Comparison of ENCODE assay signal across 19 cellular contexts in genomic region chr14:69298131-69299071, GRCh38. TPM values are rescaled to one million over a fixed set of nuclear protein-coding genes. Genes with fewer than 3 reads are reported as not detected.
DNase-seq lines count a peak whose midpoint lies in the region; ATAC-seq, FAIRE-seq and TF ChIP-seq lines count a peak whose summit lies in the region.
"Had no signal": no experiment of that assay in that cellular context is flagged by ENCODE, and none has a peak within 500 bp of the region (broad histone marks: within the 10 kb centered on the region; RNA-seq: fewer than 3 reads in every experiment).

No MANE protein-coding gene starts in this region.

- no peak for ATAC-seq in T-helper 17 cell
- peak; percentile 63 to 86 for ATAC-seq in right cardiac atrium
- ATAC-seq in HG02763 (IDR thresholded peaks at IDR 0.05; ENCODE audit: unreplicated experiment), result no peak
- ATAC-seq in HG02610 (IDR thresholded peaks at IDR 0.05; ENCODE audit: unreplicated experiment), result no peak
- ATAC-seq: gastrocnemius medialis had no signal

- H3K36me3 Mint-ChIP-seq in T-helper 17 cell (ENCODE audit: low read depth), result no peaks in the 10 kb centered on the region

- no peak overlapping the region for H3K4me3 ChIP-seq in right cardiac atrium (ENCODE audit: low read length)
- no peak overlapping the region for H3K4me3 ChIP-seq in vagina
- H3K4me3 ChIP-seq: ascending aorta, coronary artery, gastrocnemius medialis, HAP-1, right lobe of liver had no signal

- no peaks in the 10 kb centered on the region for H3K4me1 Mint-ChIP-seq in T-helper 17 cell

- H3K27me3 ChIP-seq in right cardiac atrium (ENCODE audit: control insufficient read depth, insufficient read depth) (no peaks in the 10 kb centered on the region), vagina (no peaks in the 10 kb centered on the region)
- H3K27me3 ChIP-seq: ascending aorta, gastrocnemius medialis, right lobe of liver had no signal

- TF ChIP-seq CTCF in vagina (IDR thresholded peaks at IDR 0.05), result no peak

- WGBS in right cardiac atrium, result 54% methylated on average over 10 of the region's 10 CpGs

- H3K36me3 ChIP-seq in vagina, result no peaks in the 10 kb centered on the region
- H3K36me3 ChIP-seq: ascending aorta, gastrocnemius medialis, HAP-1, right lobe of liver had no signal

- H3K27me3 Mint-ChIP-seq in T-helper 17 cell, result peaks cover 21% of the 10 kb centered on the region

- intact Hi-C loops in right cardiac atrium (cut with DNase I) (no loop called here), vagina (cut with DNase I) (no loop called here)

- peak; percentile 34 for DNase-seq in activated effector memory CD4-positive, alpha-beta T cell treated with anti-CD3 and anti-CD28 coated beads, Interleukin-2, amount 50 U/mL, for 16 hours
- DNase-seq in activated effector memory CD4-positive, alpha-beta T cell treated with Interleukin-2 at 50 U/mL for 16 hours, result no peak
- DNase-seq in T-helper 17 cell (no peak), right cardiac atrium (peak in 2 of 3 donors; percentile 47 to 48), vagina (ENCODE audit: extremely low spot score in 2 of 2) (peak; percentile 77 to 82), H54 (ENCODE audit: insufficient read length, low spot score) (no peak)
- DNase-seq: activated CD4-positive, CD25-positive, alpha-beta regulatory T cell; gastrocnemius medialis; NCI-H2081 treated with DMSO at 0.1 percent for 48 hours; right lobe of liver; SIG-M5; stimulated activated CD4-positive, alpha-beta T cell treated with anti-CD3 and anti-CD28 coated beads, Interleukin-2, amount 100 ng/mL, for 48 hours had no signal

- peak overlapping the region; percentile 57 for H3K4me3 Mint-ChIP-seq in T-helper 17 cell

- TF ChIP-seq POLR2A in vagina (IDR thresholded peaks at IDR 0.05) (no peak), H54 (IDR thresholded peaks at IDR 0.05; ENCODE audit: low read depth, low read length) (no peak)

- H3K9me3 ChIP-seq in T-helper 17 cell (ENCODE audit: control insufficient read depth, low read length, poor library complexity, severe bottlenecking), result no peaks in the 10 kb centered on the region
- no peaks in the 10 kb centered on the region for H3K9me3 ChIP-seq in right cardiac atrium (ENCODE audit: control insufficient read depth, low read length)
- H3K9me3 ChIP-seq in vagina, result no peaks in the 10 kb centered on the region
- H3K9me3 ChIP-seq: ascending aorta, gastrocnemius medialis, HAP-1, right lobe of liver had no signal

- H3K27ac Mint-ChIP-seq in T-helper 17 cell, result no peak overlapping the region

- H3K27ac ChIP-seq in right cardiac atrium (ENCODE audit: low read length) (peak overlapping the region; percentile 39), vagina (no peak overlapping the region)
- H3K27ac ChIP-seq: ascending aorta, coronary artery, epithelial cell of prostate, right lobe of liver had no signal

- H3K4me1 ChIP-seq in right cardiac atrium (ENCODE audit: control insufficient read depth, insufficient read depth, low read length) (peaks cover 3% of the 10 kb centered on the region), vagina (no peaks in the 10 kb centered on the region)
- H3K4me1 ChIP-seq: HAP-1, right lobe of liver had no signal

- FAIRE-seq in H54 (lab: Jason Lieb, UNC), result no peak

RNA-seq across cellular contexts. Expression of gene GALNT16, which starts 38.4 kb away (rescaled TPM):
- total RNA-seq in T-helper 17 cell, result under 1 TPM; 0.05 TPM
- total RNA-seq in right cardiac atrium, result 10 to 100 TPM; 24.3 to 50.9 (median 34.0) TPM
- polyA plus RNA-seq in right cardiac atrium, result 33.2 TPM
- 5.2 TPM for total RNA-seq in vagina
- total RNA-seq: T-helper 2 cell treated with Interferon-gamma antibody and Interleukin-4, amounts not matched to agents 100 ng/mL and 5 ng/mL, for 36 hours had no signal

Comparison
In these comparisons a context has a peak if more than half of its experiments do, and no peak if none do; other contexts are left out.
1. DNase-seq: peak in activated effector memory CD4-positive, alpha-beta T cell treated with anti-CD3 and anti-CD28 coated beads, Interleukin-2, amount 50 U/mL, for 16 hours (single experiment), right cardiac atrium (2 of 3) and vagina (2 of 2); none in activated effector memory CD4-positive, alpha-beta T cell treated with Interleukin-2 at 50 U/mL for 16 hours (single experiment), T-helper 17 cell (0 of 3) and H54 (single experiment).
2. ATAC-seq: peak in right cardiac atrium (2 of 2); none in T-helper 17 cell (single experiment), HG02763 (single experiment) and HG02610 (single experiment).